ENCODE assay signal across 14 cellular contexts in genomic region chr12:6273209-6273928, GRCh38. TPM values are rescaled to one million over a fixed set of nuclear protein-coding genes. Genes with fewer than 3 reads are reported as not detected.
DNase-seq lines count a peak whose midpoint lies in the region; ATAC-seq and TF ChIP-seq lines count a peak whose summit lies in the region.
"Had no signal": no experiment of that assay in that cellular context is flagged by ENCODE, and none has a peak within 500 bp of the region (broad histone marks: within the 10 kb centered on the region; RNA-seq: fewer than 3 reads in every experiment).

No MANE protein-coding gene starts in this region.

- no peak for ATAC-seq in RWPE2 (ENCODE audit: low read depth)
- ATAC-seq in HG03520 (IDR thresholded peaks at IDR 0.05; ENCODE audit: unreplicated experiment) = no peak
- ATAC-seq in GM18868 (IDR thresholded peaks at IDR 0.05; ENCODE audit: unreplicated experiment) = no peak

- H3K27me3 ChIP-seq in RWPE2 (ENCODE audit: insufficient read depth, poor library complexity, severe bottlenecking) = no peaks in the 10 kb centered on the region
- no peaks in the 10 kb centered on the region for H3K27me3 ChIP-seq in prostate gland (replicated peaks; ENCODE audit: insufficient read depth)
- H3K27me3 ChIP-seq: SJSA1 had no signal

- no peak for DNase-seq in RWPE2 (ENCODE audit: low spot score)
- no peak for DNase-seq in fibroblast of pulmonary artery (ENCODE audit: low read depth)
- DNase-seq in prostate gland (ENCODE audit: low spot score) = no peak
- DNase-seq in NCI-H146 treated with DMSO at 0.1 percent for 48 hours (lab: John Stamatoyannopoulos, UW; ENCODE audit: unreplicated experiment) = no peak
- no peak for DNase-seq in NCI-H2081 (lab: John Stamatoyannopoulos, UW)
- DNase-seq: activated CD4-positive, alpha-beta T cell treated with anti-CD3 and anti-CD28 coated beads, Interleukin-2, amount 50 U/mL, for 1 hour; C1 segment of cervical spinal cord; GDM1; stimulated activated CD4-positive, alpha-beta T cell treated with anti-CD3 and anti-CD28 coated beads, Interleukin-4, amount 100 ng/mL, for 4 hours; substantia nigra had no signal

- no peak overlapping the region for H3K4me3 ChIP-seq in RWPE2 (ENCODE audit: severe bottlenecking)
- H3K4me3 ChIP-seq in fibroblast of pulmonary artery (replicated peaks; ENCODE audit: low read depth, low read length) = no peak overlapping the region
- H3K4me3 ChIP-seq in prostate gland = no peak overlapping the region
- H3K4me3 ChIP-seq: SJSA1 had no signal

- no peak for TF ChIP-seq POLR2A in prostate gland (IDR thresholded peaks at IDR 0.05)

- H3K4me1 ChIP-seq in RWPE2 (ENCODE audit: insufficient read depth, poor library complexity, severe bottlenecking) = peaks cover 40% of the 10 kb centered on the region
- H3K4me1 ChIP-seq in prostate gland (replicated peaks) = peaks cover 25% of the 10 kb centered on the region

- 61% methylated on average over 11 of the region's 11 CpGs for WGBS in prostate gland

- intact Hi-C loops in prostate gland (cut with DNase I) = no loop called here

- H3K36me3 ChIP-seq in RWPE2 (ENCODE audit: low read depth) = no peaks in the 10 kb centered on the region
- no peaks in the 10 kb centered on the region for H3K36me3 ChIP-seq in prostate gland
- H3K36me3 ChIP-seq: SJSA1 had no signal

- 0 out of 2 replicates have a peak, but pooled peaks have one; percentile 7 for TF ChIP-seq CTCF in GM12874 (IDR thresholded peaks at IDR 0.05; ENCODE audit: insufficient read depth, low read depth, low read length)
- no peak for TF ChIP-seq CTCF in RWPE2 (IDR thresholded peaks at IDR 0.05; ENCODE audit: poor library complexity, severe bottlenecking)
- peak; percentile 10 for TF ChIP-seq CTCF in fibroblast of pulmonary artery (IDR thresholded peaks at IDR 0.05; ENCODE audit: low read length, missing control alignments)
- no peak for TF ChIP-seq CTCF in prostate gland (IDR thresholded peaks at IDR 0.05)

- H3K27ac ChIP-seq in RWPE2 (ENCODE audit: poor library complexity, severe bottlenecking) (peak overlapping the region; percentile 95), prostate gland (peak overlapping the region; percentile 75 to 83)
- H3K27ac ChIP-seq: SJSA1 had no signal

- no peaks in the 10 kb centered on the region for H3K9me3 ChIP-seq in RWPE2 (ENCODE audit: severe bottlenecking)
- no peaks in the 10 kb centered on the region for H3K9me3 ChIP-seq in prostate gland
- H3K9me3 ChIP-seq: SJSA1 had no signal

RNA-seq across cellular contexts. Expression of gene PLEKHG6, which starts 37.1 kb away (rescaled TPM):
- total RNA-seq in prostate gland = 1 to 10 TPM; 4.6 to 6.2 TPM

Comparison
In these comparisons a context has a peak if more than half of its experiments do, and no peak if none do; other contexts are left out.
1. CTCF ChIP-seq: peak in GM12874 (single experiment) and fibroblast of pulmonary artery (single experiment); none in RWPE2 (single experiment) and prostate gland (0 of 4).